Comparison of ENCODE assay signal across 9 cellular contexts in genomic region chr16:27070776-27071175, GRCh38. TPM values are rescaled to one million over a fixed set of nuclear protein-coding genes. Genes with fewer than 3 reads are reported as not detected.
"Had no signal": no experiment of that assay in that cellular context is flagged by ENCODE, and none has a peak within 500 bp of the region (broad histone marks: within the 10 kb centered on the region; RNA-seq: fewer than 3 reads in every experiment).

No MANE protein-coding gene starts in this region.

- H3K4me3 ChIP-seq: K562 had no signal

- ATAC-seq: HepG2, K562 had no signal

- H3K27ac ChIP-seq: HL-60 had no signal

- FAIRE-seq: HepG2, HTR-8/SVneo, K562 had no signal

- DNase-seq: IMR-90, KBM-7 had no signal

- H3K4me1 Mint-ChIP-seq: IgD-negative memory B cell had no signal

RNA-seq across cellular contexts. Expression of gene C16orf82, which starts 4.0 kb away (rescaled TPM):
- total RNA-seq: HepG2, HT-29, HT1080, IMR-90, K562 had no signal
- polyA plus RNA-seq: HepG2, IgD-negative memory B cell, IMR-90, K562 had no signal
